ENCODE assay signal across 23 cellular contexts in the genomic region with DNA sequence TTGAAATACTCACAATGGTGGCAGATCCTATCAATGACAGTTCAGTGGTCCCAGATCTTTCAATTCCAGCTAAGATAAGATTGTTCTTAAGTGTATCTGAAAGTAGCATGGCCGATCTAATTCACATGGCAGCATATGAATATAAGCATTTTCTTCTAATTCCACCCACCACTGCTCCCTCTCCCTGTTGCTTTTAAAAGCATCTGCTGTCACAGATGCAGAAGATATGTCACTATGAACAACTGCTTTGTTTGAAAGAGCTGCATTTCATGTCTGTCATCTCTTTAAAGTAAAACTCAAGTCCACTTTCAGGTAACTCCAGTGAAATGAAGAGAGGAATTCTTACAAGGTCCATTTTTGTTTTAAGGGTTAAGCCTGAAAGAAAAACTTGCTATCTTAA.
"Had no signal": no experiment of that assay in that cellular context is flagged by ENCODE, and none has a peak within 500 bp of the region (broad histone marks: within the 10 kb centered on the region; RNA-seq: fewer than 3 reads in every experiment).

No MANE protein-coding gene starts in this region.

- H3K27me3 Mint-ChIP-seq: dendritic cell treated with granulocyte-macrophage colony-stimulating factor and Interleukin-4, amounts not matched to agents 40 ng/mL and 50 ng/mL, for 4 days; effector memory CD8-positive, alpha-beta T cell had no signal

- H3K4me3 ChIP-seq: colonic mucosa, coronary artery, dorsolateral prefrontal cortex, esophagus muscularis mucosa, esophagus squamous epithelium, gastrocnemius medialis, gastroesophageal sphincter, heart left ventricle, heart right ventricle had no signal

- H3K27me3 ChIP-seq: colonic mucosa, dorsolateral prefrontal cortex, esophagus muscularis mucosa, esophagus squamous epithelium, gastrocnemius medialis, gastroesophageal sphincter, heart left ventricle, heart right ventricle had no signal

- H3K27ac ChIP-seq: colonic mucosa, coronary artery, dorsolateral prefrontal cortex, epithelial cell of prostate, esophagus muscularis mucosa, esophagus squamous epithelium, foreskin keratinocyte, gastrocnemius medialis, gastroesophageal sphincter, heart left ventricle, heart right ventricle had no signal

- H3K4me1 ChIP-seq: colonic mucosa, esophagus muscularis mucosa, esophagus squamous epithelium, foreskin keratinocyte, gastrocnemius medialis, gastroesophageal sphincter, heart left ventricle, heart right ventricle had no signal

- H3K9me3 ChIP-seq: colonic mucosa, esophagus muscularis mucosa, esophagus squamous epithelium, gastrocnemius medialis, gastroesophageal sphincter, heart left ventricle, heart right ventricle had no signal

- H3K36me3 ChIP-seq: colonic mucosa, esophagus muscularis mucosa, esophagus squamous epithelium, gastrocnemius medialis, gastroesophageal sphincter, heart left ventricle, heart right ventricle had no signal

- DNase-seq: colonic mucosa; cortex of kidney; dermis blood vessel endothelial cell; dorsolateral prefrontal cortex; effector CD4-positive, alpha-beta T cell; effector CD8-positive, alpha-beta T cell; effector memory CD4-positive, alpha-beta T cell; effector memory CD8-positive, alpha-beta T cell; endodermal cell; erythroblast; esophagus squamous epithelium; foreskin fibroblast; foreskin keratinocyte; foreskin melanocyte; gastrocnemius medialis; glutamatergic neuron; heart left ventricle; heart right ventricle had no signal

- H3K4me3 Mint-ChIP-seq: dendritic cell treated with granulocyte-macrophage colony-stimulating factor and Interleukin-4, amounts not matched to agents 40 ng/mL and 50 ng/mL, for 4 days; effector memory CD8-positive, alpha-beta T cell; endodermal cell had no signal

- H3K27ac Mint-ChIP-seq: dendritic cell treated with granulocyte-macrophage colony-stimulating factor and Interleukin-4, amounts not matched to agents 40 ng/mL and 50 ng/mL, for 4 days; effector memory CD8-positive, alpha-beta T cell; endodermal cell had no signal

- H3K9me3 Mint-ChIP-seq: dendritic cell treated with granulocyte-macrophage colony-stimulating factor and Interleukin-4, amounts not matched to agents 40 ng/mL and 50 ng/mL, for 4 days had no signal
